In genomic region chr18:9838144-9838877, GRCh38 we compare ENCODE assay signal across 11 cellular contexts. TPM values are rescaled to one million over a fixed set of nuclear protein-coding genes. Genes with fewer than 3 reads are reported as not detected.
DNase-seq lines count a peak whose midpoint lies in the region; ATAC-seq and TF ChIP-seq lines count a peak whose summit lies in the region.
"Had no signal": no experiment of that assay in that cellular context is flagged by ENCODE, and none has a peak within 500 bp of the region (broad histone marks: within the 10 kb centered on the region; RNA-seq: fewer than 3 reads in every experiment).

No MANE protein-coding gene starts in this region.

- H3K4me2 ChIP-seq in GM23338, result no peak overlapping the region

- H3K27me3 ChIP-seq in GM23338 (ENCODE audit: insufficient read depth) (no peaks in the 10 kb centered on the region), cardiac muscle cell (peaks cover 8% of the 10 kb centered on the region)

- DNase-seq in GM23338 (ENCODE audit: low spot score), result peak; percentile 91
- peak; percentile 39 for DNase-seq in NCI-H510A (lab: John Stamatoyannopoulos, UW)
- DNase-seq in cardiac muscle cell (ENCODE audit: low read depth in 1 of 2, low spot score in 1 of 2), result peak; percentile 12 to 45
- DNase-seq in osteocyte (ENCODE audit: extremely low spot score, unreplicated experiment), result no peak
- no peak for DNase-seq in NCI-H1930 (lab: John Stamatoyannopoulos, UW)
- DNase-seq in stimulated activated CD4-positive, alpha-beta T cell treated with anti-CD3 and anti-CD28 coated beads, Interleukin-2, amount 100 ng/mL, for 48 hours, result no peak
- no peak for DNase-seq in NCI-H1436 treated with DMSO at 0.1 percent for 48 hours (lab: John Stamatoyannopoulos, UW)
- DNase-seq: T-helper 1 cell had no signal

- H3K36me3 Mint-ChIP-seq in GM23338 (ENCODE audit: low read depth) (no peaks in the 10 kb centered on the region; the same call in 2 of the 3 replicates), osteocyte (ENCODE audit: unreplicated experiment) (peaks cover 13% of the 10 kb centered on the region)

- H3K4me3 Mint-ChIP-seq in GM23338 (no peak overlapping the region), osteocyte (ENCODE audit: unreplicated experiment) (no peak overlapping the region)

- TF ChIP-seq CTCF in GM23338 (conservative IDR thresholded peaks at IDR 0.05; ENCODE audit: low read depth in 2 of 2) (no peak), cardiac muscle cell (IDR thresholded peaks at IDR 0.05; ENCODE audit: low read depth, low read length) (no peak), osteocyte (IDR thresholded peaks at IDR 0.05) (no peak)

- H3K4me1 ChIP-seq in GM23338 (ENCODE audit: insufficient read depth), result peaks cover 26% of the 10 kb centered on the region
- peaks cover 11% of the 10 kb centered on the region for H3K4me1 ChIP-seq in cardiac muscle cell (ENCODE audit: low read depth)

- H3K27ac ChIP-seq in GM23338 (ENCODE audit: low read depth) (peak overlapping the region; percentile 64; the same call in 1 of the 2 replicates), cardiac muscle cell (no peak overlapping the region)

- no peaks in the 10 kb centered on the region for H3K36me3 ChIP-seq in GM23338 (ENCODE audit: insufficient read depth)
- no peaks in the 10 kb centered on the region for H3K36me3 ChIP-seq in cardiac muscle cell
- H3K36me3 ChIP-seq: thoracic aorta had no signal

- no peaks in the 10 kb centered on the region for H3K79me2 ChIP-seq in GM23338 (replicated peaks; ENCODE audit: insufficient read depth)

- H3K9me3 Mint-ChIP-seq in GM23338 (no peaks in the 10 kb centered on the region), osteocyte (ENCODE audit: unreplicated experiment) (no peaks in the 10 kb centered on the region)

- H3K27me3 Mint-ChIP-seq in GM23338 (ENCODE audit: insufficient read depth, low read depth, poor library complexity) (peaks cover 8% of the 10 kb centered on the region), osteocyte (ENCODE audit: unreplicated experiment) (no peaks in the 10 kb centered on the region)

- no peak overlapping the region for H2AFZ ChIP-seq in GM23338

- H3K9me3 ChIP-seq in cardiac muscle cell (ENCODE audit: low read depth), result no peaks in the 10 kb centered on the region
- H3K9me3 ChIP-seq: thoracic aorta had no signal

- H3K4me1 Mint-ChIP-seq in GM23338, result peaks cover 50% of the 10 kb centered on the region
- H3K4me1 Mint-ChIP-seq in osteocyte (ENCODE audit: unreplicated experiment), result peaks cover 40% of the 10 kb centered on the region

- H4K20me1 ChIP-seq in GM23338 (replicated peaks; ENCODE audit: insufficient read depth), result no peaks in the 10 kb centered on the region

- no peaks in the 10 kb centered on the region; the same call in 1 of the 2 replicates for H3K9me2 ChIP-seq in GM23338 (ENCODE audit: insufficient read depth)

- H3K27ac Mint-ChIP-seq in GM23338, result peak overlapping the region; percentile 53; the same call in 1 of the 2 replicates
- peak overlapping the region; percentile 77 for H3K27ac Mint-ChIP-seq in osteocyte (ENCODE audit: unreplicated experiment)

- H3K4me3 ChIP-seq in GM23338, result no peak overlapping the region
- H3K4me3 ChIP-seq in cardiac muscle cell, result no peak overlapping the region
- H3K4me3 ChIP-seq: thoracic aorta had no signal

- no peaks in the 10 kb centered on the region for H3F3A ChIP-seq in GM23338 (replicated peaks; ENCODE audit: low read depth)

- ATAC-seq in GM23338 (peak; percentile 80), HG03196 (IDR thresholded peaks at IDR 0.05; ENCODE audit: unreplicated experiment) (no peak)

TF ChIP-seq in GM23338, 12 proteins besides CTCF, POLR2A, EP300 and RAD21:
- TF ChIP-seq POLR2AphosphoS5 (IDR thresholded peaks at IDR 0.05; ENCODE audit: low read depth) (no peak), ZNF462 (CRISPR knock-in tag; IDR thresholded peaks at IDR 0.05) (0 out of 2 replicates have a peak, but pooled peaks have one; percentile 5)

RNA-seq across cellular contexts. Expression of gene TXNDC2, which starts 47.5 kb away (rescaled TPM):
- not detected in 2 replicates for total RNA-seq in GM23338 (2014; rRNA removed; shearing (Covaris generic))
- polyA plus RNA-seq in GM23338 (2016; fragmentation: Nextera tagmentation; extraction: Ambion mirVana) (0.16 TPM in 1 of 2 replicates, not detected in the other), cardiac muscle cell (not detected in 2 replicates)
- total RNA-seq in cardiac muscle cell (not detected in 2 replicates), osteocyte (0.11 and 0.29 TPM in 2 replicates)
- total RNA-seq: G401 had no signal

Comparison
In these comparisons a context has a peak if more than half of its experiments do, and no peak if none do; other contexts are left out.
1. DNase-seq: peak in GM23338 (single experiment), NCI-H510A (single experiment) and cardiac muscle cell (2 of 2); none in osteocyte (single experiment), NCI-H1930 (0 of 2), stimulated activated CD4-positive, alpha-beta T cell treated with anti-CD3 and anti-CD28 coated beads, Interleukin-2, amount 100 ng/mL, for 48 hours (0 of 2) and NCI-H1436 treated with DMSO at 0.1 percent for 48 hours (single experiment).